12 cellular contexts compared by ENCODE assay signal in genomic region chr7:30146127-30146612, GRCh38. TPM values are rescaled to one million over a fixed set of nuclear protein-coding genes. Genes with fewer than 3 reads are reported as not detected.
DNase-seq lines count a peak whose midpoint lies in the region; ATAC-seq, FAIRE-seq and TF ChIP-seq lines count a peak whose summit lies in the region.
"Had no signal": no experiment of that assay in that cellular context is flagged by ENCODE, and none has a peak within 500 bp of the region (broad histone marks: within the 10 kb centered on the region; RNA-seq: fewer than 3 reads in every experiment).

No MANE protein-coding gene starts in this region.

- ATAC-seq in heart right ventricle: peak in 7 of 8 donors; percentile 27 to 78 (median 66)
- ATAC-seq: HCT116 had no signal

- no peak for TF ChIP-seq POLR2A in GM12892 (IDR thresholded peaks at IDR 0.05; ENCODE audit: low read depth, low read length)

- H3K4me1 ChIP-seq in cardiac muscle cell (ENCODE audit: low read depth) (peaks cover 38% of the 10 kb centered on the region), heart right ventricle (peaks cover 0 to 54% (median 25%) of the 10 kb centered on the region in 9 donors), urinary bladder (ENCODE audit: insufficient read depth) (no peaks in the 10 kb centered on the region)

- H3K36me3 ChIP-seq in cardiac muscle cell: no peaks in the 10 kb centered on the region
- H3K36me3 ChIP-seq in heart right ventricle: peaks cover 0 to 30% (median 0%) of the 10 kb centered on the region in 9 donors
- H3K36me3 ChIP-seq in urinary bladder (ENCODE audit: insufficient read depth): no peaks in the 10 kb centered on the region

- WGBS in heart right ventricle, 2 donors: 66 to 68% methylated on average over 13 of the region's 13 CpGs
- 69% methylated on average over 13 of the region's 13 CpGs for WGBS in urinary bladder

- peak; percentile 24 to 34 for DNase-seq in cardiac muscle cell (ENCODE audit: low read depth in 1 of 2, low spot score in 1 of 2)
- DNase-seq in cardiac septum (ENCODE audit: low spot score): no peak
- DNase-seq in SHP77 (lab: John Stamatoyannopoulos, UW): peak; percentile 86 to 90
- DNase-seq in heart right ventricle: peak in 1 of 2 donors; percentile 61
- DNase-seq in GM12892 (ENCODE audit: insufficient read length): no peak
- no peak for DNase-seq in activated CD4-positive, alpha-beta T cell treated with anti-CD3 and anti-CD28 coated beads, Interleukin-2, amount 50 U/mL, for 1 hour
- DNase-seq in urothelium cell line (ENCODE audit: low spot score): no peak
- DNase-seq: activated T-cell treated with anti-CD3 and anti-CD28 coated beads, Interleukin-2, amount 50 U/mL, for 24 hours; T1000 had no signal

- no peak for TF ChIP-seq CTCF in cardiac muscle cell (IDR thresholded peaks at IDR 0.05; ENCODE audit: low read depth, low read length)
- no peak for TF ChIP-seq CTCF in heart right ventricle (IDR thresholded peaks at IDR 0.05)

- no peak overlapping the region for H3K4me3 ChIP-seq in cardiac muscle cell
- no peak overlapping the region for H3K4me3 ChIP-seq in heart right ventricle
- H3K4me3 ChIP-seq in urinary bladder (ENCODE audit: low read depth, low read length): no peak overlapping the region

- intact Hi-C loops in cardiac septum (cut with DNase I): no loop called here
- intact Hi-C loops in heart right ventricle (cut with DNase I): no loop called here

- no peak for FAIRE-seq in GM12892 (lab: Jason Lieb, UNC)
- no peak for FAIRE-seq in urothelium cell line (lab: Jason Lieb, UNC)

- H3K27ac ChIP-seq in cardiac muscle cell (no peak overlapping the region), heart right ventricle (peak overlapping the region in 4 of 10 donors; percentile 15 to 52 (median 23)), urinary bladder (ENCODE audit: low read depth) (peak overlapping the region; percentile 46)
- H3K27ac ChIP-seq: parathyroid adenoma had no signal

- no peaks in the 10 kb centered on the region for H3K9me3 ChIP-seq in cardiac muscle cell (ENCODE audit: low read depth)
- H3K9me3 ChIP-seq in heart right ventricle: no peaks in the 10 kb centered on the region

- H3K27me3 ChIP-seq in cardiac muscle cell (no peaks in the 10 kb centered on the region), heart right ventricle (no peaks in the 10 kb centered on the region)

RNA-seq across cellular contexts. Expression of gene MTURN, which starts 11.4 kb away (rescaled TPM):
- total RNA-seq in cardiac muscle cell (16.5 and 39.3 TPM in 2 replicates), cardiac septum (49.3 TPM), heart right ventricle (10 to 100 TPM; 16.2 to 46.4 (median 31.7) TPM), urinary bladder (55.6 TPM)
- polyA plus RNA-seq in cardiac muscle cell (11.2 and 26.3 TPM in 2 replicates), heart right ventricle (10 to 100 TPM in 1 of 2 donors, 1 to 10 TPM in 1; 8.8 to 11.0 TPM), urinary bladder (55.6 TPM)
- 1.4 TPM for polyA plus RNA-seq in GM12892 (2012; ENCODE audit: missing spikeins)

Comparison
In these comparisons a context has a peak if more than half of its experiments do, and no peak if none do; other contexts are left out.
1. DNase-seq: peak in cardiac muscle cell (2 of 2) and SHP77 (2 of 2); none in cardiac septum (single experiment), GM12892 (single experiment), activated CD4-positive, alpha-beta T cell treated with anti-CD3 and anti-CD28 coated beads, Interleukin-2, amount 50 U/mL, for 1 hour (single experiment) and urothelium cell line (single experiment).